1 cellular context compared by ENCODE assay signal in the genomic region with DNA sequence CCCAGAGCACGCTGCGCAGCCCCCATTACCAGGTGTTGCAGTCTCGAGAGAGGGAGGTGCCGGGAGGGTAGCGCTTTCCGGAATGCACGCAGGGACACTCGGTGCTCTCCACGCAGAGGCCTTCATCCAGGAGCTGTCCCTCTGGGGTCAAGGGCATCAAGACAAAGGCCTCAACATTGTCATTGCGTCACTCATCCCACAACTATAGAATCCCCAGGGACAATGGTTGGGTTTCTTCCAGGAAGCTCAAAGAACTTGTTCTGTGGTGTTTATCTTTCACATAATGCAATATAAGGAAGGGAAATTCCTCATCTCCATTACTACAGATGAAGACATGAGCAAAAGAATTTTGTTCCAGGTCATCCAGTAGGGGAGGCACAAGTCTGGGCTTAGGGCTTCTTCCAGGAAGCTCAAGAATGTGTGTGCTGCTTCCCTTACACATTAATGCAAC.
TF ChIP-seq lines count a peak whose summit lies in the region.

No MANE protein-coding gene starts in this region.

TF ChIP-seq in H1, 55 proteins besides CTCF, POLR2A, EP300 and RAD21:
- TF ChIP-seq POLR2AphosphoS5 (IDR thresholded peaks at IDR 0.05; ENCODE audit: low read depth, low read length) (no peak), E2F6 (IDR thresholded peaks at IDR 0.05) (no peak), JUN (IDR thresholded peaks at IDR 0.05; ENCODE audit: low read depth, low read length) (no peak), TCF12 (IDR thresholded peaks at IDR 0.05; ENCODE audit: low read depth, low read length) (no peak), KDM5A (IDR thresholded peaks at IDR 0.05; ENCODE audit: low read length) (no peak), TBP (IDR thresholded peaks at IDR 0.05; ENCODE audit: low read depth, low read length) (no peak)
